ENCODE assay signal across 8 cellular contexts in the genomic region with DNA sequence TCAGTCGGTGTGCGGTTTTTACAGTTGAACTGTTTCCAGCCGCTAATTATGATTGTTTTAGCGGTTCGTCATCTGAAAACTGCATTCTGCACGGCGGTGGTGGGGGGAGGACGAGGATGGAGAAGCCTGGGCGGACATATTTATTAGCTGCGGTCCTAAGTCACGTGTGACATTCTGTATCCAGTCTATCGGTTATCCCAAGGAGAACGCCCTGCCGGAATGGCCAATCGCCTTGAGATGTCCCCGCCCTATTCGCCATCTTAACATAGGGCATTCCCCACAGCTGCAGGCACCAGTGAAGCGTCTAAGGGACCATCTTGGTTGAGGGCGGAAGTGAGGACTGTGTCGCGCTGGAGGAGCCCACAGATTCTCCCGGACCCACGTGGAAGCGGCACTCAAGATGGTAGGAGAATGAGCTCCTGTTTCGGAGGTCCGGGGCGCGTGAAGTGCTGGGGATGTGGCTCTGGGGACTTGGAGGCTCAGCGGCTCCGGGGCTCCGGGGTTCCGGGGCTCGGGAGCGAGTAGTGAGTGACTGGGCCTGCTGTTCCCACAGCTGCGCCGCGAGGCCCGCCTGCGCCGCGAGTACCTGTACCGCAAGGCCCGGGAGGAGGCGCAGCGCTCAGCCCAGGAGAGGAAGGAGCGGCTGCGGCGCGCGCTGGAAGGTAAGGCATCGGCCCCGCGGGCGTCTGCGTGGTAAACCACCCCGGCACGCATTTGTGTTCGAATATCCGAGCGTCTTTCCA. TPM values are rescaled to one million over a fixed set of nuclear protein-coding genes. Genes with fewer than 3 reads are reported as not detected.
A peak's percentile ranks its signal among the peaks of the same experiment; 100 is the strongest.
DNase-seq lines count a peak whose midpoint lies in the region; ATAC-seq and TF ChIP-seq lines count a peak whose summit lies in the region.

A gene with protein sequence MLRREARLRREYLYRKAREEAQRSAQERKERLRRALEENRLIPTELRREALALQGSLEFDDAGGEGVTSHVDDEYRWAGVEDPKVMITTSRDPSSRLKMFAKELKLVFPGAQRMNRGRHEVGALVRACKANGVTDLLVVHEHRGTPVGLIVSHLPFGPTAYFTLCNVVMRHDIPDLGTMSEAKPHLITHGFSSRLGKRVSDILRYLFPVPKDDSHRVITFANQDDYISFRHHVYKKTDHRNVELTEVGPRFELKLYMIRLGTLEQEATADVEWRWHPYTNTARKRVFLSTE (plus strand): TSS at position 365 of the 743 bp plus-strand sequence. CDS start 36 bp downstream, at position 401.

- DNase-seq in BE2C (peak; percentile 90), GM19238 (ENCODE audit: insufficient read length, low spot score) (peak; percentile 76), NCI-H524 treated with DMSO at 0.1 percent for 48 hours (lab: John Stamatoyannopoulos, UW) (peak; percentile 94), colonic mucosa (peak; percentile 98), left colon (peak; percentile 94 to 99)
- peak; percentile 95 for DNase-seq in activated CD4-positive, alpha-beta T cell treated with anti-CD3 and anti-CD28 coated beads for 48 hours
- DNase-seq in stimulated activated CD4-positive, alpha-beta T cell treated with anti-CD3 and anti-CD28 coated beads, Interleukin-2, amount 100 ng/mL, for 24 hours: peak; percentile 89 to 95

- H3K9ac ChIP-seq in colonic mucosa (ENCODE audit: low read depth in 2 of 2, low read length in 2 of 2): peak within 1 kb of the TSS; percentile 78 to 93

- TF ChIP-seq CTCF in BE2C (IDR thresholded peaks at IDR 0.05; ENCODE audit: low read depth, low read length): peak; percentile 18; the same call in 1 of the 2 replicates
- peak; percentile 15 for TF ChIP-seq CTCF in colonic mucosa (IDR thresholded peaks at IDR 0.05)

- H3K4me1 ChIP-seq in BE2C: no peaks in the 10 kb centered on the region; the same call in 1 of the 2 replicates
- peaks cover 6% of the 10 kb centered on the region for H3K4me1 ChIP-seq in colonic mucosa

- H3K9me3 ChIP-seq in BE2C (no peaks in the 10 kb centered on the region), colonic mucosa (no peaks in the 10 kb centered on the region)

- H3K4me3 ChIP-seq in BE2C (ENCODE audit: low read depth, low read length) (peak within 1 kb of the TSS; percentile 88), colonic mucosa (peak within 1 kb of the TSS; percentile 76)

- ATAC-seq in HG03457 (IDR thresholded peaks at IDR 0.05; ENCODE audit: unreplicated experiment) (peak; percentile 82), left colon (peak; percentile 89)

- H3K27ac ChIP-seq in colonic mucosa: peak within 1 kb of the TSS; percentile 91

- peaks cover 25% of the 10 kb centered on the region for H3K36me3 ChIP-seq in BE2C
- peaks cover 14% of the 10 kb centered on the region for H3K36me3 ChIP-seq in colonic mucosa

- intact Hi-C loops in colonic mucosa (cut with DNase I) (no loop called here), left colon (cut with DNase I, micrococcal nuclease) (loop anchor here in 1 of 2 donors (10.0 kb wide), 1 partner anchor 158 kb away; the partner anchor contains the start of genes MZT2B and SMPD4)

- H3K27me3 ChIP-seq in BE2C (no peaks in the 10 kb centered on the region), colonic mucosa (no peaks in the 10 kb centered on the region)

RNA-seq across cellular contexts. Expression of the gene that starts here (rescaled TPM):
- 262 TPM for polyA plus RNA-seq in BE2C (2012; ENCODE audit: insufficient read depth, insufficient read length, low read depth)
- total RNA-seq in colonic mucosa (100 to 1,000 TPM in 1 of 2 donors, 10 to 100 TPM in 1; 50.6 to 117 TPM), left colon (10 to 100 TPM; 60.7 to 74.8 TPM)

Comparison
In these comparisons a context has a peak if more than half of its experiments do, and no peak if none do; other contexts are left out.
1. Peak in every context shown above with its lines: DNase-seq, ATAC-seq, H3K4me3 ChIP-seq and H3K27ac ChIP-seq.